6 cellular contexts compared by ENCODE assay signal in genomic region chr10:84602543-84602942, GRCh38.
DNase-seq lines count a peak whose midpoint lies in the region; TF ChIP-seq lines count a peak whose summit lies in the region.
"Not testable (repeated sequence)": the region's sequence is repeated elsewhere in the genome, so short reads cannot be mapped to it uniquely, and the experiment has no call there.

No MANE protein-coding gene starts in this region.

- TF ChIP-seq CTCF in endodermal cell (conservative IDR thresholded peaks at IDR 0.05); neural progenitor cell (IDR thresholded peaks at IDR 0.05): not testable (repeated sequence)

- peak overlapping the region; percentile 82 for H2AFZ ChIP-seq in neural progenitor cell (replicated peaks)

- H3K4me3 Mint-ChIP-seq in endodermal cell, neural progenitor cell: not testable (repeated sequence)

- peaks cover 22% of the 10 kb centered on the region for H3K27me3 ChIP-seq in H7 (ENCODE audit: control insufficient read depth, insufficient read depth, low read length)
- H3K27me3 ChIP-seq in HUES6 (ENCODE audit: control insufficient read depth, insufficient read depth, low read length), result peaks cover 44% of the 10 kb centered on the region
- H3K27me3 ChIP-seq in endodermal cell (ENCODE audit: control insufficient read depth, insufficient read depth, low read length, poor library complexity, severe bottlenecking), result peaks cover 11% of the 10 kb centered on the region
- peaks cover 35% of the 10 kb centered on the region for H3K27me3 ChIP-seq in iPS-15b (ENCODE audit: control insufficient read depth, insufficient read depth, low read length)
- H3K27me3 ChIP-seq in iPS-20b (ENCODE audit: insufficient read depth, low read length), result peaks cover 42% of the 10 kb centered on the region
- peaks cover 31% of the 10 kb centered on the region for H3K27me3 ChIP-seq in neural progenitor cell

- not testable (repeated sequence) for H3K79me2 ChIP-seq in neural progenitor cell (ENCODE audit: low read depth)

- H3K4me3 ChIP-seq in H7 (ENCODE audit: insufficient read depth, low read depth, low read length) (peak overlapping the region; percentile 29; the same call in 1 of the 2 replicates), HUES6 (ENCODE audit: low read depth, low read length) (peak overlapping the region; percentile 57), endodermal cell (ENCODE audit: low read length) (peak overlapping the region; percentile 73), iPS-15b (ENCODE audit: low read depth, low read length) (peak overlapping the region; percentile 66), iPS-20b (ENCODE audit: low read length) (peak overlapping the region; percentile 63), neural progenitor cell (peak overlapping the region; percentile 34)

- not testable (repeated sequence) for H3F3A ChIP-seq in neural progenitor cell (ENCODE audit: low read depth)

- peak overlapping the region; percentile 67 for H3K4me2 ChIP-seq in neural progenitor cell

- H3K9me3 ChIP-seq in HUES6 (ENCODE audit: control insufficient read depth, insufficient read depth, low read depth, low read length); iPS-15b (ENCODE audit: control insufficient read depth, insufficient read depth, low read length); iPS-20b (ENCODE audit: insufficient read depth, low read depth, low read length); neural progenitor cell (ENCODE audit: low read depth): not testable (repeated sequence)
- H3K9me3 ChIP-seq in endodermal cell (ENCODE audit: control insufficient read depth, low read length), result peaks cover 12% of the 10 kb centered on the region

- H3K36me3 ChIP-seq in H7 (replicated peaks; ENCODE audit: control insufficient read depth, insufficient read depth, low read length); HUES6 (ENCODE audit: control insufficient read depth, insufficient read depth, low read length); endodermal cell (ENCODE audit: control insufficient read depth, insufficient read depth, low read length); iPS-15b (ENCODE audit: control insufficient read depth, insufficient read depth, low read length); iPS-20b (ENCODE audit: insufficient read depth, low read depth, low read length); neural progenitor cell: not testable (repeated sequence)

- WGBS in endodermal cell (ENCODE audit: insufficient coverage in 1 of 2, insufficient read length in 1 of 2), 2 experiments, result 60 to 63% methylated on average over 11 to 14 of the region's 14 CpGs

- H3K4me1 Mint-ChIP-seq in endodermal cell, result peaks cover 24% of the 10 kb centered on the region
- H3K4me1 Mint-ChIP-seq in neural progenitor cell, result not testable (repeated sequence)

- H3K27me3 Mint-ChIP-seq in endodermal cell (ENCODE audit: insufficient read depth), result peaks cover 10% of the 10 kb centered on the region
- not testable (repeated sequence) for H3K27me3 Mint-ChIP-seq in neural progenitor cell (ENCODE audit: insufficient read depth, low read depth)

- H3K27ac Mint-ChIP-seq in endodermal cell, neural progenitor cell: not testable (repeated sequence)

- not testable (repeated sequence) for H3K4me1 ChIP-seq in HUES6 (ENCODE audit: control insufficient read depth, insufficient read depth, low read length); endodermal cell (ENCODE audit: control insufficient read depth, insufficient read depth, low read length); iPS-15b (ENCODE audit: control insufficient read depth, insufficient read depth, low read length); iPS-20b (ENCODE audit: insufficient read depth, low read length)
- H3K4me1 ChIP-seq in neural progenitor cell, result peaks cover 11% of the 10 kb centered on the region

- H3K9me3 Mint-ChIP-seq in endodermal cell, result peaks cover 12% of the 10 kb centered on the region
- H3K9me3 Mint-ChIP-seq in neural progenitor cell, result not testable (repeated sequence)

- peaks cover 11% of the 10 kb centered on the region for H3K36me3 Mint-ChIP-seq in endodermal cell (ENCODE audit: low read depth)
- H3K36me3 Mint-ChIP-seq in neural progenitor cell, result not testable (repeated sequence)

- H3K9ac ChIP-seq in HUES6 (ENCODE audit: low read length); endodermal cell (ENCODE audit: extremely low read depth, low read length, poor library complexity, severe bottlenecking); iPS-15b (ENCODE audit: low read depth, low read length); neural progenitor cell: not testable (repeated sequence)
- H3K9ac ChIP-seq in iPS-20b (ENCODE audit: low read depth, low read length), result 0 out of 2 replicates have a peak overlapping the region, but pooled peaks have one; percentile 23

- H3K27ac ChIP-seq in HUES6 (ENCODE audit: low read depth, low read length); endodermal cell (ENCODE audit: low read depth, low read length); iPS-20b (ENCODE audit: low read length); neural progenitor cell: not testable (repeated sequence)

- DNase-seq in H7; endodermal cell; neural progenitor cell (ENCODE audit: low spot score): not testable (repeated sequence)

- not testable (repeated sequence) for H4K20me1 ChIP-seq in neural progenitor cell (ENCODE audit: low read depth)
